ENCODE assay signal across 2 cellular contexts in genomic region chr4:39699676-39700409, GRCh38.
TF ChIP-seq lines count a peak whose summit lies in the region.

No MANE protein-coding gene starts in this region.

TF ChIP-seq in IMR-90, 13 proteins besides CTCF, POLR2A, EP300 and RAD21:
- no peak for TF ChIP-seq BHLHE40 (IDR thresholded peaks at IDR 0.05; ENCODE audit: low read depth, low read length)
- TF ChIP-seq ELK1 (IDR thresholded peaks at IDR 0.05; ENCODE audit: borderline replicate concordance, low read depth, low read length), result no peak
- no peak for TF ChIP-seq SMC3 (IDR thresholded peaks at IDR 0.05; ENCODE audit: low read depth, low read length)
- no peak for TF ChIP-seq RCOR1 (IDR thresholded peaks at IDR 0.05; ENCODE audit: insufficient replicate concordance, low read length)
- no peak for TF ChIP-seq NFE2L2 (IDR thresholded peaks at IDR 0.05; ENCODE audit: low read depth, low read length)
- TF ChIP-seq RFX5 (IDR thresholded peaks at IDR 0.05; ENCODE audit: low read depth, low read length), result no peak
- TF ChIP-seq, protein P1, sequence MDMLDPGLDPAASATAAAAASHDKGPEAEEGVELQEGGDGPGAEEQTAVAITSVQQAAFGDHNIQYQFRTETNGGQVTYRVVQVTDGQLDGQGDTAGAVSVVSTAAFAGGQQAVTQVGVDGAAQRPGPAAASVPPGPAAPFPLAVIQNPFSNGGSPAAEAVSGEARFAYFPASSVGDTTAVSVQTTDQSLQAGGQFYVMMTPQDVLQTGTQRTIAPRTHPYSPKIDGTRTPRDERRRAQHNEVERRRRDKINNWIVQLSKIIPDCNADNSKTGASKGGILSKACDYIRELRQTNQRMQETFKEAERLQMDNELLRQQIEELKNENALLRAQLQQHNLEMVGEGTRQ (IDR thresholded peaks at IDR 0.05; ENCODE audit: low read depth, low read length), result no peak
- no peak for TF ChIP-seq MXI1 (IDR thresholded peaks at IDR 0.05; ENCODE audit: borderline replicate concordance, low read depth, low read length)
- TF ChIP-seq FOS (IDR thresholded peaks at IDR 0.05; ENCODE audit: low read depth, low read length), result no peak
TF ChIP-seq in IMR-90: peak in this region for 0.

TF ChIP-seq in GM12878, 131 proteins besides CTCF, POLR2A, EP300 and RAD21:
- no peak for TF ChIP-seq IRF4 (IDR thresholded peaks at IDR 0.05; ENCODE audit: low read depth, low read length)
- no peak for TF ChIP-seq ZNF384 (IDR thresholded peaks at IDR 0.05; ENCODE audit: borderline replicate concordance, low read depth, low read length)
- peak; percentile 57; the same call in 1 of the 2 replicates for TF ChIP-seq NR2F1 (conservative IDR thresholded peaks at IDR 0.05)
- peak; percentile 88 for TF ChIP-seq NR2C1 (IDR thresholded peaks at IDR 0.05)
